ENCODE assay signal across 8 cellular contexts in the genomic region with DNA sequence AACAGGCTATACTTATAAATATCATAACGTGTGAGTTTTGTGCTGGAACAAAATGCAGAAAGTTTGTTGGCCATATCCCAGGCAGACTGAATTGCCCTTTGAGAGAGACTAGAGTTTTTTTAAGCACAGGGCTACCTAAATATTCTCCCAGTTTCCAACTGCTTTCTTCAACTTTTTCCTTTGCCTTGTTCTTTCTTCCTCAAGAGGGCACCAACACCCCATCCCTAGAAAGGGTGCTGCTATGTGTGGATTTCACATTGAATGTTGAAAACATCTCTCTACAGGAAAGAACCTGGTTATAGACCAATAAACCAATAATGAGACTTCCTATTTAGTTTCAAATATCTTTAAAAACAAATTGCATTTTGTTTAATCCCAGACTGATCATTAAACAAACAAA.
A peak's percentile ranks its signal among the peaks of the same experiment; 100 is the strongest.
DNase-seq lines count a peak whose midpoint lies in the region; ATAC-seq and TF ChIP-seq lines count a peak whose summit lies in the region.

No MANE protein-coding gene starts in this region.

- peak; percentile 54 for DNase-seq in A172 (ENCODE audit: low spot score)
- no peak for DNase-seq in GM10248 (ENCODE audit: extremely low spot score)
- peak; percentile 44 for DNase-seq in NCI-H2227 treated with DMSO at 0.1 percent for 48 hours (lab: John Stamatoyannopoulos, UW)
- DNase-seq in cerebellar cortex (ENCODE audit: low spot score), result peak; percentile 38
- no peak for DNase-seq in lung (ENCODE audit: low spot score)
- DNase-seq in GOT3 (lab: John Stamatoyannopoulos, UW), result no peak

- no peaks in the 10 kb centered on the region for H3K27me3 ChIP-seq in lung (ENCODE audit: control insufficient read depth, insufficient read depth)

- POLR2A ChIA-PET in GM10248 (lab: Yijun Ruan, JAX), result no interaction called here

- TF ChIP-seq CTCF in GM10248 (IDR thresholded peaks at IDR 0.05; ENCODE audit: control extremely low read depth, extremely low read depth, low read depth, missing control alignments) (peak; percentile 61), lung (IDR thresholded peaks at IDR 0.05; ENCODE audit: control extremely low read depth, extremely low read depth) (peak; percentile 9)

- H3K27ac ChIP-seq in lung (ENCODE audit: low read depth in 1 of 2, low read length in 1 of 2), result no peak overlapping the region

- H3K4me1 ChIP-seq in lung (ENCODE audit: control insufficient read depth in 2 of 2, insufficient read depth in 2 of 2, low read length in 2 of 2), result no peaks in the 10 kb centered on the region

- no peaks in the 10 kb centered on the region for H3K9me3 ChIP-seq in lung (ENCODE audit: control insufficient read depth in 2 of 2, insufficient read depth in 1 of 2, low read length in 1 of 2)

- CTCF ChIA-PET in GM10248 (lab: Yijun Ruan, JAX), result interaction anchor here (1.4 to 6.0 kb wide), 7 partner anchors 11 to 236 kb away, joined by 3 to 41 read pairs (median 5); no protein-coding TSS in a partner anchor

- H3K36me3 ChIP-seq in lung (ENCODE audit: control insufficient read depth in 2 of 2, insufficient read depth in 2 of 2, low read length in 2 of 2), result no peaks in the 10 kb centered on the region

- WGBS in lung, 2 donors, result 32 to 41% methylated on average over 1 of the region's 1 CpG

- no peak overlapping the region for H3K4me3 ChIP-seq in lung

- ATAC-seq in lung (ENCODE audit: insufficient read depth, low FRiP score) (no peak), HG03196 (IDR thresholded peaks at IDR 0.05; ENCODE audit: unreplicated experiment) (no peak), HG02798 (IDR thresholded peaks at IDR 0.05; ENCODE audit: poor library complexity, unreplicated experiment) (no peak)

Comparison
In these comparisons a context has a peak if more than half of its experiments do, and no peak if none do; other contexts are left out.
1. DNase-seq: peak in A172 (single experiment), NCI-H2227 treated with DMSO at 0.1 percent for 48 hours (single experiment) and cerebellar cortex (single experiment); none in GM10248 (single experiment), lung (single experiment) and GOT3 (single experiment).